ENCODE assay signal across 24 cellular contexts in genomic region chr2:52074139-52074719, GRCh38.
DNase-seq lines count a peak whose midpoint lies in the region; ATAC-seq and TF ChIP-seq lines count a peak whose summit lies in the region.
"Had no signal": no experiment of that assay in that cellular context is flagged by ENCODE, and none has a peak within 500 bp of the region (broad histone marks: within the 10 kb centered on the region; RNA-seq: fewer than 3 reads in every experiment).

No MANE protein-coding gene starts in this region.

- no peaks in the 10 kb centered on the region for H3K9me3 ChIP-seq in osteoblast (ENCODE audit: low read depth, low read length)
- H3K9me3 ChIP-seq: psoas muscle, tibial nerve had no signal

- H3K9me3 Mint-ChIP-seq in nephron progenitor cell, result no peaks in the 10 kb centered on the region

- no peaks in the 10 kb centered on the region for H3K36me3 Mint-ChIP-seq in nephron progenitor cell (ENCODE audit: low read depth)

- no peak for TF ChIP-seq CTCF in nephron progenitor cell (IDR thresholded peaks at IDR 0.05)
- TF ChIP-seq CTCF in osteoblast (IDR thresholded peaks at IDR 0.05; ENCODE audit: extremely low read depth, low read depth, low read length), result no peak

- H3K4me3 ChIP-seq in osteoblast (ENCODE audit: insufficient read depth, low read length), result no peak overlapping the region
- H3K4me3 ChIP-seq: GM12878, PC-9, psoas muscle, tibial nerve had no signal

- no peaks in the 10 kb centered on the region for H3K27me3 Mint-ChIP-seq in nephron progenitor cell (ENCODE audit: low read depth, poor library complexity)

- H3K36me3 ChIP-seq in osteoblast (ENCODE audit: insufficient read depth, low read length), result no peaks in the 10 kb centered on the region
- H3K36me3 ChIP-seq: tibial nerve had no signal

- no peaks in the 10 kb centered on the region for H3K27me3 ChIP-seq in osteoblast (ENCODE audit: insufficient read depth, low read length)
- H3K27me3 ChIP-seq: tibial nerve had no signal

- H3K4me2 ChIP-seq in osteoblast (ENCODE audit: insufficient read depth, low read length), result no peak overlapping the region
- H3K4me2 ChIP-seq: PC-9 had no signal

- no peak overlapping the region for H3K4me3 Mint-ChIP-seq in nephron progenitor cell
- H3K4me3 Mint-ChIP-seq: activated CD8-positive, alpha-beta T cell treated with anti-CD3 and anti-CD28 coated beads, Interleukin-2, amount 10 ng/mL, durations not matched to agents 7 days and 5 days had no signal

- ATAC-seq in HG03342 (IDR thresholded peaks at IDR 0.05; ENCODE audit: unreplicated experiment), result peak; percentile 51
- no peak for ATAC-seq in HG02623 (IDR thresholded peaks at IDR 0.05; ENCODE audit: unreplicated experiment)
- ATAC-seq: activated CD8-positive, alpha-beta T cell treated with anti-CD3 and anti-CD28 coated beads, Interleukin-2, amount 10 ng/mL, durations not matched to agents 7 days and 5 days; GM12878; psoas muscle had no signal

- no peak overlapping the region for H2AFZ ChIP-seq in osteoblast (ENCODE audit: low read length)
- H2AFZ ChIP-seq: PC-9 had no signal

- no peak overlapping the region for H3K27ac ChIP-seq in osteoblast (ENCODE audit: low read depth, low read length)
- H3K27ac ChIP-seq: PC-9, psoas muscle, tibial nerve had no signal

- peak in 2 of 3 experiments; percentile 15 to 59 for DNase-seq in NCI-H1417 (lab: John Stamatoyannopoulos, UW)
- DNase-seq in NCI-H1417 treated with DMSO at 0.1 percent for 48 hours (lab: John Stamatoyannopoulos, UW), result no peak
- peak; percentile 77 for DNase-seq in RPMI8226
- DNase-seq in nephron progenitor cell, result peak; percentile 2
- no peak for DNase-seq in osteoblast (ENCODE audit: insufficient read length, low spot score, missing footprints)
- DNase-seq in EL, result no peak
- DNase-seq: 8988T; activated CD8-positive, alpha-beta T cell treated with anti-CD3 and anti-CD28 coated beads, Interleukin-2, amount 10 ng/mL, durations not matched to agents 7 days and 5 days; activated gamma-delta T cell; AML-193; cerebellar nuclear complex; COR-L47; DMS79 treated with DMSO at 0.1 percent for 48 hours; mammary epithelial cell; NCI-H1436; NCI-H2171; NCI-H526 treated with DMSO at 0.1 percent for 48 hours; PC-9; psoas muscle; stimulated activated CD8-positive, alpha-beta memory T cell treated with anti-CD3 and anti-CD28 coated beads, Interleukin-4, amount 100 ng/mL, for 48 hours had no signal

- H3K4me1 ChIP-seq in osteoblast (ENCODE audit: insufficient read depth, low read length), result peaks cover 2% of the 10 kb centered on the region
- H3K4me1 ChIP-seq: psoas muscle had no signal

- peaks cover 22% of the 10 kb centered on the region for H3K4me1 Mint-ChIP-seq in nephron progenitor cell

- H4K20me1 ChIP-seq in osteoblast (ENCODE audit: insufficient read depth, low read length), result no peaks in the 10 kb centered on the region

- H3K79me2 ChIP-seq in osteoblast (ENCODE audit: insufficient read depth, low read length), result no peaks in the 10 kb centered on the region

- no peak overlapping the region for H3K27ac Mint-ChIP-seq in nephron progenitor cell
- H3K27ac Mint-ChIP-seq: activated CD8-positive, alpha-beta T cell treated with anti-CD3 and anti-CD28 coated beads, Interleukin-2, amount 10 ng/mL, durations not matched to agents 7 days and 5 days had no signal

Comparison
In these comparisons a context has a peak if more than half of its experiments do, and no peak if none do; other contexts are left out.
1. DNase-seq: peak in NCI-H1417 (2 of 3), RPMI8226 (single experiment) and nephron progenitor cell (single experiment); none in NCI-H1417 treated with DMSO at 0.1 percent for 48 hours (single experiment), osteoblast (single experiment) and EL (single experiment).